ENCODE assay signal across 22 cellular contexts in the genomic region with DNA sequence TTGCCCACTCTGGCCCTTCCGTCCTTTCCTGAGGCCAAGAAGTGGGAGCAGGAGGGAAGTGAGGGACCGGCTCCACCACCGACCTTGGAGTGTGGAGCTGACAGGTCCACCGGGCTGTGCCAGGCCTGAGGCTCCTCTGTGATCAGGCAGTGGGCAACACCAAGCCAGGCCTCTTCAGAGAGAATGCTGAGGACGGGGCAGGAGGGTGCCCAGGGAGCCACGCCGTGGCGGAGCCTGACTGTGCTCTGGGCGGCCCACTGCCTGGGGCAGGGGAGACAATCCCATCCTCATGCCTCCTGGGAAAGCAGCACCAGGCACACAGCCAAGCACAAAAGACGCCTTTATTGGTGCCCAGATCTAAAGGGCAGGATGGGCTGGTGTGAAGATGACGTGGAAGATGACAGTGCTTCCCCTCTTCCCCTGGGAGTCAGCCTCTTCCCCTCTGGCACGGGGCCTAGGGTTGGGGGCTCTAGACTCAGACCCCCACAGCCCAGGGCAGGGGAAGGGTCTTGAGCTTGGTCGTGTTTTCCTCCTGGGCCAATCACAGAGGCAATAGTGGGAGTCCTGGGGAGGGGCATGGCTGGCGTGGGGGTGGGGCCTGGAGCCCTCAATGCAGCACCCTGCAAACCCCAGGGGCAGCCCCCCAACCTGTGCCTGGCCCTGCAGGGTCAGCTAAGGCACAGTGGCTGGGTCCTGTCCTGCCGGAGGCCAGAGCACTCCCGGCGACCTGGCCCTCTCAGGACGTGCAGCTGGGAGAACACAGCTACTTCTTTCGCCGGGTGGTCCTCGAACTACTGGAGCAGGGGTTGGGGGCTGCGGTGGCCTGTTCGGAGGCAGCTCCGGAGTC. TPM values are rescaled to one million over a fixed set of nuclear protein-coding genes. Genes with fewer than 3 reads are reported as not detected.
A peak's percentile ranks its signal among the peaks of the same experiment; 100 is the strongest.
DNase-seq lines count a peak whose midpoint lies in the region; ATAC-seq and TF ChIP-seq lines count a peak whose summit lies in the region.
"Had no signal": no experiment of that assay in that cellular context is flagged by ENCODE, and none has a peak within 500 bp of the region (broad histone marks: within the 10 kb centered on the region; RNA-seq: fewer than 3 reads in every experiment).

No MANE protein-coding gene starts in this region.

- peaks cover 2% of the 10 kb centered on the region for H3K36me3 Mint-ChIP-seq in Caco-2 (ENCODE audit: insufficient read depth, unreplicated experiment)
- H3K36me3 Mint-ChIP-seq in glutamatergic neuron (ENCODE audit: unreplicated experiment): no peaks in the 10 kb centered on the region

- DNase-seq in Caco-2 (no peak), RWPE1 (ENCODE audit: low spot score) (no peak), glutamatergic neuron (peak; percentile 15), suprapubic skin (ENCODE audit: low spot score in 2 of 2) (peak; percentile 64 to 67)
- no peak for DNase-seq in stimulated activated naive CD8-positive, alpha-beta T cell treated with anti-CD3 and anti-CD28 coated beads, Interleukin-15, Interleukin-2, amounts not matched to agents 100 U/mL and 50 U/mL, for 24 hours
- DNase-seq: AML-193, COR-L47, DMS153, EL, KBM-7, NCI-H1105 treated with DMSO at 0.1 percent for 48 hours, NCI-H187, NCI-H2107, NCI-H2227 treated with DMSO at 0.1 percent for 48 hours, NCI-H524, NCI-H82, OCI-M1 had no signal

- H3K27me3 Mint-ChIP-seq in Caco-2 (ENCODE audit: insufficient read depth, unreplicated experiment): no peaks in the 10 kb centered on the region
- H3K27me3 Mint-ChIP-seq in glutamatergic neuron (ENCODE audit: unreplicated experiment): peaks cover 3% of the 10 kb centered on the region

- H3K4me3 ChIP-seq in Caco-2 (ENCODE audit: low read depth, low read length): no peak overlapping the region
- H3K4me3 ChIP-seq in suprapubic skin: no peak overlapping the region
- H3K4me3 ChIP-seq: GM12878, GM23338 had no signal

- peaks cover 2% of the 10 kb centered on the region; the same call in 1 of the 2 replicates for H3K4me1 ChIP-seq in Caco-2
- peaks cover 33% of the 10 kb centered on the region for H3K4me1 ChIP-seq in suprapubic skin

- TSS peak; percentile 29 for BruUV-seq in Caco-2 (replicated peaks; lab: Mats Ljungman, UMichigan)

- H3K4me1 Mint-ChIP-seq in Caco-2 (ENCODE audit: low read depth, unreplicated experiment) (peaks cover 3% of the 10 kb centered on the region), glutamatergic neuron (ENCODE audit: low read depth, unreplicated experiment) (no peaks in the 10 kb centered on the region)

- H3K27ac ChIP-seq in RWPE1 (peak overlapping the region; percentile 53), suprapubic skin (no peak overlapping the region)

- TF ChIP-seq POLR2A in suprapubic skin (IDR thresholded peaks at IDR 0.05): no peak

- H3K27me3 ChIP-seq in Caco-2 (replicated peaks; ENCODE audit: control insufficient read depth, insufficient read depth, low read length) (no peaks in the 10 kb centered on the region), suprapubic skin (no peaks in the 10 kb centered on the region)

- H3K4me3 Mint-ChIP-seq in Caco-2 (ENCODE audit: unreplicated experiment): no peak overlapping the region
- no peak overlapping the region for H3K4me3 Mint-ChIP-seq in glutamatergic neuron (ENCODE audit: unreplicated experiment)
- H3K4me3 Mint-ChIP-seq: GM23338 had no signal

- TF ChIP-seq CTCF in Caco-2 (IDR thresholded peaks at IDR 0.05; ENCODE audit: insufficient read depth in 1 of 2, low read depth in 1 of 2, low read length in 1 of 2, severe bottlenecking in 1 of 2, unreplicated experiment in 1 of 2) (no peak), RWPE1 (conservative IDR thresholded peaks at IDR 0.05; ENCODE audit: low read depth) (no peak), glutamatergic neuron (IDR thresholded peaks at IDR 0.05; ENCODE audit: partially characterized antibody, unreplicated experiment) (no peak), suprapubic skin (IDR thresholded peaks at IDR 0.05) (no peak)

- 82% methylated on average over 9 of the region's 24 CpGs for WGBS in suprapubic skin

- no peak for TF ChIP-seq EP300 in suprapubic skin (IDR thresholded peaks at IDR 0.05)

- POLR2A ChIA-PET in Caco-2 (lab: Charles Lee) (no interaction called here), RWPE1 (lab: Yijun Ruan, JAX; ENCODE audit: low non-redundant PET) (no interaction called here)

- ATAC-seq in HG03520 (IDR thresholded peaks at IDR 0.05; ENCODE audit: unreplicated experiment) (no peak), HG03439 (IDR thresholded peaks at IDR 0.05; ENCODE audit: unreplicated experiment) (no peak)
- ATAC-seq in stimulated activated naive CD8-positive, alpha-beta T cell treated with anti-CD3 and anti-CD28 coated beads, Interleukin-15, Interleukin-2, amounts not matched to agents 100 U/mL and 50 U/mL, for 24 hours: no peak
- ATAC-seq: GM12878, HCT116 had no signal

- H3K36me3 ChIP-seq in Caco-2 (ENCODE audit: control insufficient read depth, insufficient read depth, low read length) (no peaks in the 10 kb centered on the region; the same call in 1 of the 2 replicates), suprapubic skin (peaks cover 37% of the 10 kb centered on the region)

- CTCF ChIA-PET in Caco-2 (lab: Charles Lee) (no interaction called here), RWPE1 (lab: Yijun Ruan, JAX) (no interaction called here)

- intact Hi-C loops in Caco-2 (cut with micrococcal nuclease; ENCODE audit: unreplicated experiment): loop anchor here (10.0 kb wide), 1 partner anchor 108 kb away; no protein-coding TSS in a partner anchor

- H3K27ac Mint-ChIP-seq in Caco-2 (ENCODE audit: unreplicated experiment) (no peak overlapping the region), glutamatergic neuron (ENCODE audit: unreplicated experiment) (no peak overlapping the region)
- H3K27ac Mint-ChIP-seq: GM23338 had no signal

- H3K9me3 Mint-ChIP-seq in Caco-2 (ENCODE audit: unreplicated experiment) (no peaks in the 10 kb centered on the region), glutamatergic neuron (ENCODE audit: unreplicated experiment) (peaks cover 6% of the 10 kb centered on the region)
- H3K9me3 Mint-ChIP-seq: GM23338 had no signal

- no peaks in the 10 kb centered on the region for H3K9me3 ChIP-seq in Caco-2
- no peaks in the 10 kb centered on the region for H3K9me3 ChIP-seq in suprapubic skin

RNA-seq across cellular contexts. Expression of gene LMF2, which starts 4.7 kb away (rescaled TPM):
- 68.8 and 77.1 TPM in 2 replicates for total RNA-seq in Caco-2 (2022)
- 62.2 TPM for total RNA-seq in glutamatergic neuron (ENCODE audit: unreplicated experiment)
- 10 to 100 TPM; 28.9 to 65.6 (median 44.7) TPM for total RNA-seq in suprapubic skin

RNA-seq across cellular contexts. Expression of gene NCAPH2, which starts 5.2 kb away (rescaled TPM):
- total RNA-seq in Caco-2 (2022) (84.3 and 88.9 TPM in 2 replicates), glutamatergic neuron (ENCODE audit: unreplicated experiment) (52.9 TPM), suprapubic skin (10 to 100 TPM; 39.6 to 51.9 (median 50.0) TPM)

RNA-seq across cellular contexts. Expression of gene MIOX, which starts 16.2 kb away (rescaled TPM):
- total RNA-seq in Caco-2 (2022) (0.32 TPM in 1 of 2 replicates, not detected in the other), glutamatergic neuron (ENCODE audit: unreplicated experiment) (4.0 TPM), suprapubic skin (not detected)
- total RNA-seq: GM12878, GM23338 had no signal

RNA-seq across cellular contexts. Expression of gene ADM2, which starts 21.5 kb away (rescaled TPM):
- total RNA-seq in Caco-2 (2022): 28.8 and 30.5 TPM in 2 replicates
- 37.6 TPM for total RNA-seq in glutamatergic neuron (ENCODE audit: unreplicated experiment)
- 1 to 10 TPM in 1 of 4 donors, under 1 TPM in 2, not detected in 1; 0.24 to 2.7 (median 0.30) TPM for total RNA-seq in suprapubic skin

RNA-seq across cellular contexts. Expression of gene SCO2, which starts 22.5 kb away (rescaled TPM):
- 3.0 and 6.5 TPM in 2 replicates for total RNA-seq in Caco-2 (2022)
- 4.8 TPM for total RNA-seq in glutamatergic neuron (ENCODE audit: unreplicated experiment)
- 1 to 10 TPM in 3 of 4 donors, not detected in 1; 1.7 to 7.9 (median 4.7) TPM for total RNA-seq in suprapubic skin

Comparison
In these comparisons a context has a peak if more than half of its experiments do, and no peak if none do; other contexts are left out.
1. DNase-seq: peak in glutamatergic neuron (single experiment) and suprapubic skin (2 of 2); none in Caco-2 (0 of 2), RWPE1 (single experiment) and stimulated activated naive CD8-positive, alpha-beta T cell treated with anti-CD3 and anti-CD28 coated beads, Interleukin-15, Interleukin-2, amounts not matched to agents 100 U/mL and 50 U/mL, for 24 hours (single experiment).